Comparison of ENCODE assay signal across 11 cellular contexts in genomic region chr6:40907198-40907701, GRCh38.
A peak's percentile ranks its signal among the peaks of the same experiment; 100 is the strongest.
DNase-seq lines count a peak whose midpoint lies in the region; ATAC-seq, FAIRE-seq and TF ChIP-seq lines count a peak whose summit lies in the region.
"Had no signal": no experiment of that assay in that cellular context is flagged by ENCODE, and none has a peak within 500 bp of the region (broad histone marks: within the 10 kb centered on the region; RNA-seq: fewer than 3 reads in every experiment).

No MANE protein-coding gene starts in this region.

- H3K79me2 ChIP-seq in keratinocyte (ENCODE audit: control insufficient read depth, insufficient read depth, low read length) (no peaks in the 10 kb centered on the region), smooth muscle cell (ENCODE audit: low read depth) (no peaks in the 10 kb centered on the region)

- WGBS in smooth muscle cell (ENCODE audit: low lambda C conversion rate): 90% methylated on average over 4 of the region's 4 CpGs

- H3K9me1 ChIP-seq in keratinocyte (ENCODE audit: control insufficient read depth, extremely low read depth, insufficient read depth, low read length): peaks cover 3% of the 10 kb centered on the region

- peak; percentile 98 for FAIRE-seq in keratinocyte (lab: Jason Lieb, UNC)

- H3K27me3 ChIP-seq in SJSA1 (replicated peaks) (peaks cover 4% of the 10 kb centered on the region; the same call in 1 of the 2 replicates), keratinocyte (ENCODE audit: control insufficient read depth, extremely low read depth, insufficient read depth, low read length) (no peaks in the 10 kb centered on the region), smooth muscle cell (ENCODE audit: low read depth) (no peaks in the 10 kb centered on the region)

- H3F3A ChIP-seq in smooth muscle cell (ENCODE audit: low read depth): no peaks in the 10 kb centered on the region

- no peaks in the 10 kb centered on the region for H4K20me1 ChIP-seq in keratinocyte (ENCODE audit: control insufficient read depth, extremely low read depth, insufficient read depth, low read length)
- no peaks in the 10 kb centered on the region for H4K20me1 ChIP-seq in smooth muscle cell (ENCODE audit: low read depth)

- dilution Hi-C loops in keratinocyte (cut with MboI; ENCODE audit: extremely low pct_ligation_motif_present, low sequenced_read_pairs): no loop called here

- no peak overlapping the region for H3K27ac ChIP-seq in SJSA1
- H3K27ac ChIP-seq in keratinocyte (ENCODE audit: control insufficient read depth, insufficient read depth, low read length): peak overlapping the region; percentile 32
- H3K27ac ChIP-seq in smooth muscle cell (ENCODE audit: low read depth): no peak overlapping the region
- H3K27ac ChIP-seq: KMS-11 had no signal

- H3K4me2 ChIP-seq in keratinocyte (ENCODE audit: control insufficient read depth, extremely low read depth, insufficient read depth, low read depth, low read length) (peak overlapping the region; percentile 35), smooth muscle cell (no peak overlapping the region)
- H3K4me2 ChIP-seq: KMS-11 had no signal

- H3K9ac ChIP-seq in keratinocyte (ENCODE audit: control insufficient read depth, extremely low read depth, insufficient read depth, low read length) (no peak overlapping the region), smooth muscle cell (ENCODE audit: low read depth) (no peak overlapping the region)
- H3K9ac ChIP-seq: KMS-11 had no signal

- no peak for ATAC-seq in GM18517 (IDR thresholded peaks at IDR 0.05; ENCODE audit: unreplicated experiment)

- TF ChIP-seq CTCF in keratinocyte (optimal IDR thresholded peaks at IDR 0.05 in 1 of 3, IDR thresholded peaks at IDR 0.05 in 1 of 3, conservative IDR thresholded peaks at IDR 0.05 in 1 of 3; ENCODE audit: extremely low read depth in 1 of 3, insufficient read depth in 2 of 3, low read length in 3 of 3) (no peak), smooth muscle cell (IDR thresholded peaks at IDR 0.05; ENCODE audit: borderline replicate concordance, insufficient read depth, poor library complexity, severe bottlenecking) (no peak)

- H3K36me3 ChIP-seq in SJSA1 (no peaks in the 10 kb centered on the region), keratinocyte (ENCODE audit: control insufficient read depth in 2 of 2, extremely low read depth in 1 of 2, insufficient read depth in 2 of 2, low read length in 2 of 2) (no peaks in the 10 kb centered on the region), smooth muscle cell (ENCODE audit: low read depth) (no peaks in the 10 kb centered on the region)

- H3K4me1 ChIP-seq in SJSA1 (replicated peaks): peaks cover 8% of the 10 kb centered on the region
- peaks cover 18% of the 10 kb centered on the region for H3K4me1 ChIP-seq in keratinocyte (ENCODE audit: control insufficient read depth, extremely low read depth, insufficient read depth, low read length)
- no peaks in the 10 kb centered on the region for H3K4me1 ChIP-seq in smooth muscle cell (ENCODE audit: low read depth)

- H2AFZ ChIP-seq in keratinocyte (ENCODE audit: control insufficient read depth, low read length) (no peak overlapping the region), smooth muscle cell (ENCODE audit: low read depth) (no peak overlapping the region)

- no peak overlapping the region for H3K4me3 ChIP-seq in SJSA1
- H3K4me3 ChIP-seq in keratinocyte (ENCODE audit: control insufficient read depth in 2 of 3, extremely low read depth in 1 of 3, insufficient read depth in 2 of 3, low read depth in 1 of 3, low read length in 3 of 3): no peak overlapping the region
- H3K4me3 ChIP-seq in smooth muscle cell: no peak overlapping the region

- peak; percentile 96 for DNase-seq in Caki2 (ENCODE audit: low read depth)
- DNase-seq in NCI-H128 (lab: John Stamatoyannopoulos, UW; ENCODE audit: unreplicated experiment): peak; percentile 72
- peak; percentile 43 to 59 for DNase-seq in SJSA1 (ENCODE audit: low read depth in 1 of 2, low spot score in 2 of 2)
- DNase-seq in keratinocyte (ENCODE audit: low read depth, low spot score): peak; percentile 81
- DNase-seq in smooth muscle cell (lab: John Stamatoyannopoulos, UW; ENCODE audit: unreplicated experiment): no peak
- no peak for DNase-seq in stimulated activated naive CD4-positive, alpha-beta T cell (lab: John Stamatoyannopoulos, UW)
- no peak for DNase-seq in activated CD4-positive, alpha-beta T cell treated with anti-CD3 and anti-CD28 coated beads, Interleukin-2, amount 50 U/mL, for 48 hours
- DNase-seq: activated CD4-positive, alpha-beta memory T cell treated with anti-CD3 and anti-CD28 coated beads, Interleukin-2, amount 10 ng/mL, durations not matched to agents 7 days and 5 days; naive B cell had no signal

- in situ Hi-C loops in Caki2 (cut with HindIII; ENCODE audit: low pct_unique_long_range_greater_than_20kb, low sequenced_read_pairs): no loop called here

- H3K9me3 ChIP-seq in SJSA1 (replicated peaks) (no peaks in the 10 kb centered on the region), keratinocyte (ENCODE audit: control insufficient read depth, low read depth, low read length) (no peaks in the 10 kb centered on the region), smooth muscle cell (replicated peaks; ENCODE audit: low read depth) (no peaks in the 10 kb centered on the region)

Comparison
In these comparisons a context has a peak if more than half of its experiments do, and no peak if none do; other contexts are left out.
1. DNase-seq: peak in Caki2 (single experiment), NCI-H128 (single experiment), SJSA1 (2 of 2) and keratinocyte (single experiment); none in smooth muscle cell (single experiment), stimulated activated naive CD4-positive, alpha-beta T cell (0 of 6) and activated CD4-positive, alpha-beta T cell treated with anti-CD3 and anti-CD28 coated beads, Interleukin-2, amount 50 U/mL, for 48 hours (0 of 2).